20 cellular contexts compared by ENCODE assay signal in genomic region chr22:22086501-22087158, GRCh38.
DNase-seq lines count a peak whose midpoint lies in the region; ATAC-seq, FAIRE-seq and TF ChIP-seq lines count a peak whose summit lies in the region.
"Had no signal": no experiment of that assay in that cellular context is flagged by ENCODE, and none has a peak within 500 bp of the region (broad histone marks: within the 10 kb centered on the region; RNA-seq: fewer than 3 reads in every experiment).

No MANE protein-coding gene starts in this region.

- no peak for TF ChIP-seq POLR2A in K562 (conservative IDR thresholded peaks at IDR 0.05)

- H3K9me3 ChIP-seq in K562 (replicated peaks; ENCODE audit: control insufficient read depth, insufficient read depth, low read depth, low read length) (no peaks in the 10 kb centered on the region), smooth muscle cell (replicated peaks; ENCODE audit: low read depth) (no peaks in the 10 kb centered on the region)
- H3K9me3 ChIP-seq: BE2C, colonic mucosa had no signal

- H3K9ac ChIP-seq in K562 (ENCODE audit: insufficient read depth in 1 of 2, low read depth in 2 of 2, low read length in 2 of 2) (no peak overlapping the region), smooth muscle cell (ENCODE audit: low read depth) (no peak overlapping the region)

- TF ChIP-seq RAD21 in K562 (CRISPR knock-in tag; conservative IDR thresholded peaks at IDR 0.05 in 1 of 2, IDR thresholded peaks at IDR 0.05 in 1 of 2): no peak

- H3K4me3 Mint-ChIP-seq in activated CD4-positive, alpha-beta memory T cell treated with anti-CD3 and anti-CD28 coated beads for 36 hours: no peak overlapping the region
- H3K4me3 Mint-ChIP-seq: activated B cell treated with CpG ODN at 0.5 μM for 24 hours; activated naive CD8-positive, alpha-beta T cell; mesothelial cell of epicardium; nephron progenitor cell; stimulated activated naive CD8-positive, alpha-beta T cell treated with anti-CD3 and anti-CD28 coated beads, Interleukin-15, amount 100 ng/mL, for 72 hours had no signal

- no peak for TF ChIP-seq EP300 in K562 (IDR thresholded peaks at IDR 0.05; ENCODE audit: low read length)

- H3K4me2 ChIP-seq in K562 (ENCODE audit: insufficient read depth, low read length): no peak overlapping the region
- H3K4me2 ChIP-seq in smooth muscle cell: no peak overlapping the region

- no peaks in the 10 kb centered on the region for H3K4me1 Mint-ChIP-seq in activated CD4-positive, alpha-beta memory T cell treated with anti-CD3 and anti-CD28 coated beads for 36 hours (ENCODE audit: low read depth)
- H3K4me1 Mint-ChIP-seq: mesothelial cell of epicardium; nephron progenitor cell; stimulated activated naive CD8-positive, alpha-beta T cell treated with anti-CD3 and anti-CD28 coated beads, Interleukin-15, amount 100 ng/mL, for 72 hours had no signal

- CTCF ChIA-PET in K562 (lab: Yijun Ruan, JAX; ENCODE audit: low intra/inter-chr PET ratio): interaction anchor here (0.6 kb wide), 1 partner anchor 454 kb away, joined by 3 read pairs; the partner anchor contains the start of gene CCDC116
- CTCF ChIA-PET in activated CD4-positive, alpha-beta memory T cell treated with anti-CD3 and anti-CD28 coated beads for 36 hours (lab: Charles Lee): no interaction called here

- peaks cover 56 to 60% of the 10 kb centered on the region in 2 experiments for H3K27me3 ChIP-seq in K562 (ENCODE audit: control insufficient read depth in 2 of 2, insufficient read depth in 2 of 2, low read length in 2 of 2)
- H3K27me3 ChIP-seq in smooth muscle cell (ENCODE audit: low read depth): peaks cover 72% of the 10 kb centered on the region
- H3K27me3 ChIP-seq: colonic mucosa had no signal

- H3F3A ChIP-seq in smooth muscle cell (ENCODE audit: low read depth): no peaks in the 10 kb centered on the region

- POLR2A ChIA-PET in K562 (lab: Yijun Ruan, JAX): interaction anchor here (0.6 to 10.8 kb wide), 11 partner anchors 8 to 306 kb away, joined by 3 to 121 read pairs (median 3); no protein-coding TSS in a partner anchor
- POLR2A ChIA-PET in activated CD4-positive, alpha-beta memory T cell treated with anti-CD3 and anti-CD28 coated beads for 36 hours (lab: Charles Lee): no interaction called here

- FAIRE-seq in K562 (lab: Jason Lieb, UNC): no peak
- FAIRE-seq: HepG2, kidney had no signal

- H3K27ac ChIP-seq in K562 (ENCODE audit: extremely low read depth, low read depth, low read length): no peak overlapping the region
- H3K27ac ChIP-seq in smooth muscle cell (ENCODE audit: low read depth): no peak overlapping the region
- H3K27ac ChIP-seq: colonic mucosa had no signal

- intact Hi-C loops in K562 (cut with micrococcal nuclease) (loop anchor here (10.0 kb wide), 1 partner anchor 62 kb away; no protein-coding TSS in a partner anchor), left ventricle myocardium superior (cut with micrococcal nuclease) (no loop called here)
- intact Hi-C loops in activated CD4-positive, alpha-beta memory T cell treated with anti-CD3 and anti-CD28 coated beads for 36 hours (cut with micrococcal nuclease): no loop called here

- peaks cover 30% of the 10 kb centered on the region for H3K27me3 Mint-ChIP-seq in activated CD4-positive, alpha-beta memory T cell treated with anti-CD3 and anti-CD28 coated beads for 36 hours
- H3K27me3 Mint-ChIP-seq: activated B cell treated with CpG ODN at 0.5 μM for 24 hours had no signal

- no peaks in the 10 kb centered on the region for H3K4me1 ChIP-seq in K562 (replicated peaks in 1 of 2; ENCODE audit: control insufficient read depth in 2 of 2, insufficient read depth in 2 of 2, low read length in 2 of 2)
- H3K4me1 ChIP-seq in smooth muscle cell (ENCODE audit: low read depth): no peaks in the 10 kb centered on the region
- H3K4me1 ChIP-seq: BE2C, colonic mucosa had no signal

- 1% methylated on average over 2 of the region's 2 CpGs for WGBS in K562 (ENCODE audit: insufficient coverage, low coverage, missing lambda C conversion rate)
- 57% methylated on average over 2 of the region's 2 CpGs for WGBS in smooth muscle cell (ENCODE audit: low lambda C conversion rate)

- H3K36me3 Mint-ChIP-seq in activated CD4-positive, alpha-beta memory T cell treated with anti-CD3 and anti-CD28 coated beads for 36 hours: no peaks in the 10 kb centered on the region
- H3K36me3 Mint-ChIP-seq: activated naive CD8-positive, alpha-beta T cell; mesothelial cell of epicardium had no signal

- H4K20me1 ChIP-seq in K562 (replicated peaks; ENCODE audit: control insufficient read depth, insufficient read depth, low read length) (peaks cover 28% of the 10 kb centered on the region), smooth muscle cell (ENCODE audit: low read depth) (no peaks in the 10 kb centered on the region)

- DNase-seq in HCEC 1CT: peak; percentile 3
- no peak for DNase-seq in K562 (ENCODE audit: extremely low read depth in 1 of 4, low spot score in 3 of 4)
- no peak for DNase-seq in left ventricle myocardium superior
- no peak for DNase-seq in smooth muscle cell (lab: John Stamatoyannopoulos, UW; ENCODE audit: unreplicated experiment)
- no peak for DNase-seq in DMS153 (lab: John Stamatoyannopoulos, UW)
- DNase-seq in activated CD4-positive, alpha-beta memory T cell treated with anti-CD3 and anti-CD28 coated beads for 36 hours: no peak
- DNase-seq: activated B cell treated with CpG ODN at 0.5 μM for 24 hours; BE2C; colonic mucosa; COR-L47; kidney; NCI-H510A treated with DMSO at 0.1 percent for 48 hours; nephron progenitor cell; stimulated activated CD4-positive, alpha-beta T cell treated with anti-CD3 and anti-CD28 coated beads, Interleukin-4, amount 100 ng/mL, for 4 hours; stimulated activated naive CD8-positive, alpha-beta T cell treated with anti-CD3 and anti-CD28 coated beads, Interleukin-15, amount 100 ng/mL, for 72 hours; T-helper 9 cell had no signal

- no peak overlapping the region for H3K27ac Mint-ChIP-seq in activated CD4-positive, alpha-beta memory T cell treated with anti-CD3 and anti-CD28 coated beads for 36 hours
- H3K27ac Mint-ChIP-seq: activated B cell treated with CpG ODN at 0.5 μM for 24 hours; activated naive CD8-positive, alpha-beta T cell; mesothelial cell of epicardium; nephron progenitor cell had no signal

- H2AFZ ChIP-seq in K562 (ENCODE audit: low read depth, low read length) (no peak overlapping the region), smooth muscle cell (ENCODE audit: low read depth) (peak overlapping the region; percentile 9)

- no peaks in the 10 kb centered on the region for H3K36me3 ChIP-seq in K562 (ENCODE audit: control insufficient read depth, insufficient read depth, low read length)
- no peaks in the 10 kb centered on the region for H3K36me3 ChIP-seq in smooth muscle cell (ENCODE audit: low read depth)
- H3K36me3 ChIP-seq: BE2C, colonic mucosa had no signal

- ATAC-seq in K562 (peak; percentile 49), left ventricle myocardium superior (peak; percentile 66), GM21717 (IDR thresholded peaks at IDR 0.05; ENCODE audit: unreplicated experiment) (no peak)
- ATAC-seq: stimulated activated naive CD8-positive, alpha-beta T cell treated with anti-CD3 and anti-CD28 coated beads, Interleukin-15, amount 100 ng/mL, for 72 hours had no signal

- H3K79me2 ChIP-seq in K562 (ENCODE audit: control insufficient read depth, insufficient read depth, low read length) (no peaks in the 10 kb centered on the region), smooth muscle cell (ENCODE audit: low read depth) (no peaks in the 10 kb centered on the region)

- no peak overlapping the region for H3K4me3 ChIP-seq in K562
- no peak overlapping the region for H3K4me3 ChIP-seq in smooth muscle cell
- H3K4me3 ChIP-seq: colonic mucosa had no signal

- TF ChIP-seq CTCF in K562 (IDR thresholded peaks at IDR 0.05 in 2 of 3, conservative IDR thresholded peaks at IDR 0.05 in 1 of 3; ENCODE audit: insufficient read depth in 2 of 3, low read depth in 1 of 3, low read length in 3 of 3) (no peak), smooth muscle cell (IDR thresholded peaks at IDR 0.05; ENCODE audit: borderline replicate concordance, insufficient read depth, poor library complexity, severe bottlenecking) (no peak)

- in situ Hi-C loops in K562 (cut with MboI): no loop called here

- no peaks in the 10 kb centered on the region for H3K9me3 Mint-ChIP-seq in activated CD4-positive, alpha-beta memory T cell treated with anti-CD3 and anti-CD28 coated beads for 36 hours
- H3K9me3 Mint-ChIP-seq: activated B cell treated with CpG ODN at 0.5 μM for 24 hours; mesothelial cell of epicardium; nephron progenitor cell; stimulated activated naive CD8-positive, alpha-beta T cell treated with anti-CD3 and anti-CD28 coated beads, Interleukin-15, amount 100 ng/mL, for 72 hours had no signal

- no TSS peak for BruUV-seq in K562 (replicated peaks; lab: Mats Ljungman, UMichigan)

- H3K9me1 ChIP-seq in K562 (ENCODE audit: control insufficient read depth, insufficient read depth, low read length): no peaks in the 10 kb centered on the region

TF ChIP-seq in K562, 482 proteins besides CTCF, POLR2A, EP300 and RAD21 (continues in another document):
- peak; percentile 86 for TF ChIP-seq ZNF316 (IDR thresholded peaks at IDR 0.05)
- TF ChIP-seq ZC3H4 (CRISPR knock-in tag; IDR thresholded peaks at IDR 0.05; ENCODE audit: borderline replicate concordance): 0 out of 2 replicates have a peak, but pooled peaks have one; percentile 67
- no peak for TF ChIP-seq RBM14 (IDR thresholded peaks at IDR 0.05; ENCODE audit: borderline replicate concordance, insufficient read depth, low read depth, low read length)
- 0 out of 2 replicates have a peak, but pooled peaks have one; percentile 5 for TF ChIP-seq NFXL1 (CRISPR knock-in tag; IDR thresholded peaks at IDR 0.05)
- no peak for TF ChIP-seq PHTF2 (CRISPR knock-in tag; IDR thresholded peaks at IDR 0.05)
- TF ChIP-seq C11orf30 (IDR thresholded peaks at IDR 0.05; ENCODE audit: low read depth): peak; percentile 87
- TF ChIP-seq SIN3B (IDR thresholded peaks at IDR 0.05; ENCODE audit: low read depth): no peak
- peak; percentile 13; the same call in 1 of the 2 replicates for TF ChIP-seq MAX (CRISPR knock-in tag; IDR thresholded peaks at IDR 0.05)
- TF ChIP-seq ESRRB (CRISPR knock-in tag; IDR thresholded peaks at IDR 0.05; ENCODE audit: borderline replicate concordance): 0 out of 2 replicates have a peak, but pooled peaks have one; percentile 67
- no peak for TF ChIP-seq NELFE (IDR thresholded peaks at IDR 0.05; ENCODE audit: insufficient read depth, insufficient read length)
- no peak for TF ChIP-seq ZNF174 (CRISPR knock-in tag; IDR thresholded peaks at IDR 0.05)
